ENCODE assay signal across 16 cellular contexts in genomic region chr19:44591340-44591993, GRCh38. TPM values are rescaled to one million over a fixed set of nuclear protein-coding genes. Genes with fewer than 3 reads are reported as not detected.
"Had no signal": no experiment of that assay in that cellular context is flagged by ENCODE, and none has a peak within 500 bp of the region (broad histone marks: within the 10 kb centered on the region; RNA-seq: fewer than 3 reads in every experiment).

No MANE protein-coding gene starts in this region.

RNA-seq across cellular contexts. Expression of gene IGSF23, which starts 21.9 kb away (rescaled TPM):
- total RNA-seq: esophagus mucosa, gastrocnemius medialis, glomerular endothelial cell, left colon, left ventricle myocardium superior, lower lobe of right lung, mononuclear cell, natural killer cell, occipital lobe, smooth muscle cell, suprapubic skin, transverse colon, urinary bladder had no signal
- polyA plus RNA-seq: immature natural killer cell, neural cell, ovary, smooth muscle cell, urinary bladder had no signal
